ENCODE assay signal across 12 cellular contexts in genomic region chr1:179591592-179592580, GRCh38. TPM values are rescaled to one million over a fixed set of nuclear protein-coding genes. Genes with fewer than 3 reads are reported as not detected.
DNase-seq lines count a peak whose midpoint lies in the region; ATAC-seq and TF ChIP-seq lines count a peak whose summit lies in the region.
"Had no signal": no experiment of that assay in that cellular context is flagged by ENCODE, and none has a peak within 500 bp of the region (broad histone marks: within the 10 kb centered on the region; RNA-seq: fewer than 3 reads in every experiment).

Gene TDRD5 (plus strand): TSS chr1:179591832. CDS start chr1:179592616, 784 bp downstream.

- H3K4me1 Mint-ChIP-seq in type B pancreatic cell (ENCODE audit: unreplicated experiment) = no peaks in the 10 kb centered on the region
- H3K4me1 Mint-ChIP-seq in activated naive CD8-positive, alpha-beta T cell treated with anti-CD3 and anti-CD28 coated beads, Interleukin-2, amount 50 U/mL, for 24 hours = no peaks in the 10 kb centered on the region

- no peak within 1 kb of the TSS for H3K4me3 Mint-ChIP-seq in type B pancreatic cell
- no peak within 1 kb of the TSS for H3K4me3 Mint-ChIP-seq in activated naive CD8-positive, alpha-beta T cell treated with anti-CD3 and anti-CD28 coated beads, Interleukin-2, amount 50 U/mL, for 24 hours

- H3K27me3 Mint-ChIP-seq in type B pancreatic cell = peaks cover 28% of the 10 kb centered on the region
- H3K27me3 Mint-ChIP-seq in activated naive CD8-positive, alpha-beta T cell treated with anti-CD3 and anti-CD28 coated beads, Interleukin-2, amount 50 U/mL, for 24 hours = peaks cover 45% of the 10 kb centered on the region

- peak within 1 kb of the TSS; percentile 18 for H3K4me3 ChIP-seq in astrocyte of the cerebellum (ENCODE audit: low read depth, low read length)
- H3K4me3 ChIP-seq: BLaER1 treated with 17β-estradiol and CSF1 and Interleukin-3, amounts not matched to agents 10 nM and 100 nM had no signal

- in situ Hi-C loops in astrocyte of the cerebellum (cut with HindIII; ENCODE audit: low sequenced_read_pairs) = no loop called here

- no peaks in the 10 kb centered on the region for H3K9me3 Mint-ChIP-seq in type B pancreatic cell
- H3K9me3 Mint-ChIP-seq in activated naive CD8-positive, alpha-beta T cell treated with anti-CD3 and anti-CD28 coated beads, Interleukin-2, amount 50 U/mL, for 24 hours = no peaks in the 10 kb centered on the region
- H3K9me3 Mint-ChIP-seq: activated naive CD4-positive, alpha-beta T cell treated with anti-CD3 and anti-CD28 coated beads, Interleukin-2, amount 50 U/mL, for 72 hours had no signal

- no peaks in the 10 kb centered on the region for H3K36me3 Mint-ChIP-seq in type B pancreatic cell
- no peaks in the 10 kb centered on the region for H3K36me3 Mint-ChIP-seq in activated naive CD8-positive, alpha-beta T cell treated with anti-CD3 and anti-CD28 coated beads, Interleukin-2, amount 50 U/mL, for 24 hours (ENCODE audit: low read depth)
- H3K36me3 Mint-ChIP-seq: activated naive CD4-positive, alpha-beta T cell treated with anti-CD3 and anti-CD28 coated beads, Interleukin-2, amount 50 U/mL, for 72 hours had no signal

- TF ChIP-seq CTCF in astrocyte of the cerebellum (IDR thresholded peaks at IDR 0.05; ENCODE audit: low read depth, low read length, missing control alignments) (no peak), type B pancreatic cell (conservative IDR thresholded peaks at IDR 0.05) (peak; percentile 30)

- H3K27ac Mint-ChIP-seq in type B pancreatic cell = no peak within 1 kb of the TSS
- H3K27ac Mint-ChIP-seq in activated naive CD8-positive, alpha-beta T cell treated with anti-CD3 and anti-CD28 coated beads, Interleukin-2, amount 50 U/mL, for 24 hours = no peak within 1 kb of the TSS
- H3K27ac Mint-ChIP-seq: activated naive CD4-positive, alpha-beta T cell treated with anti-CD3 and anti-CD28 coated beads, Interleukin-2, amount 50 U/mL, for 72 hours had no signal

- DNase-seq in SIG-M5 treated with dmso at 0.1 percent for 504 hours (lab: John Stamatoyannopoulos, UW; ENCODE audit: unreplicated experiment) (peak; percentile 13), SIG-M5 (lab: John Stamatoyannopoulos, UW) (no peak), astrocyte of the cerebellum (ENCODE audit: low read depth) (no peak), kidney tubule cell (ENCODE audit: low spot score) (peak; percentile 25), type B pancreatic cell (ENCODE audit: extremely low spot score, unreplicated experiment) (no peak)
- no peak for DNase-seq in activated naive CD4-positive, alpha-beta T cell treated with anti-CD3 and anti-CD28 coated beads, Interleukin-2, amount 50 U/mL, for 16 hours
- no peak for DNase-seq in activated naive CD8-positive, alpha-beta T cell treated with anti-CD3 and anti-CD28 coated beads, Interleukin-2, amount 50 U/mL, for 24 hours

- ATAC-seq in GM21360 (IDR thresholded peaks at IDR 0.05; ENCODE audit: unreplicated experiment) = no peak
- ATAC-seq in activated naive CD8-positive, alpha-beta T cell treated with anti-CD3 and anti-CD28 coated beads, Interleukin-2, amount 50 U/mL, for 24 hours = no peak
- ATAC-seq: sciatic nerve had no signal

RNA-seq across cellular contexts. Expression of gene TDRD5, which starts in this region (rescaled TPM):
- total RNA-seq in type B pancreatic cell (ENCODE audit: low replicate concordance) = 0.52 TPM in 1 of 2 replicates, not detected in the other
- total RNA-seq: activated naive CD4-positive, alpha-beta T cell treated with anti-CD3 and anti-CD28 coated beads, Interleukin-2, amount 50 U/mL, for 72 hours; glomerular endothelial cell; sciatic nerve had no signal

Comparison
In these comparisons a context has a peak if more than half of its experiments do, and no peak if none do; other contexts are left out.
1. DNase-seq: peak in SIG-M5 treated with dmso at 0.1 percent for 504 hours (single experiment) and kidney tubule cell (single experiment); none in SIG-M5 (single experiment), astrocyte of the cerebellum (single experiment), type B pancreatic cell (single experiment), activated naive CD4-positive, alpha-beta T cell treated with anti-CD3 and anti-CD28 coated beads, Interleukin-2, amount 50 U/mL, for 16 hours (single experiment) and activated naive CD8-positive, alpha-beta T cell treated with anti-CD3 and anti-CD28 coated beads, Interleukin-2, amount 50 U/mL, for 24 hours (single experiment).